In the genomic region with DNA sequence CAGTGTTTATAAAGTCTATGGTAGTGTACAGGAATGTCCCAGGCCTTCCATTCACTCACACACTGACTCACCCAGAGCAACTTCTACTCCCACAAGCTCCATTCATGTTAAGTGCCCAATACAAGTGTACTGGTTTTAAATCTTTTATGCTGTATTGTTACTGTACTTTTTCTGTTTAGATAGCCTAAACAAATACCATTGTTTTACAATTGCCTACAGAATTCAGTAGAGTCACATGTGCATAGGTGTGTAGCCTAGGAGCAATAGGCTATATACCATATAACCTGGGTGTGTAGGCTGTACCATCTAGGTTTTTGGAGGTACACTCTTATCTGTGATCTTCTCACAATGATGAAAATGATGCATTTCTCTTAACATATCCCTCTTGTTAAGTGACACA, we compare ENCODE assay signal across 6 cellular contexts.
"Had no signal": no experiment of that assay in that cellular context is flagged by ENCODE, and none has a peak within 500 bp of the region (broad histone marks: within the 10 kb centered on the region; RNA-seq: fewer than 3 reads in every experiment).

No MANE protein-coding gene starts in this region.

- H3K4me3 ChIP-seq: K562 had no signal

- ATAC-seq: HepG2, K562 had no signal

- H3K27ac ChIP-seq: HL-60 had no signal

- FAIRE-seq: HepG2, HTR-8/SVneo, K562 had no signal

- DNase-seq: IMR-90, KBM-7 had no signal
